Comparison of ENCODE assay signal across 8 cellular contexts in the genomic region with DNA sequence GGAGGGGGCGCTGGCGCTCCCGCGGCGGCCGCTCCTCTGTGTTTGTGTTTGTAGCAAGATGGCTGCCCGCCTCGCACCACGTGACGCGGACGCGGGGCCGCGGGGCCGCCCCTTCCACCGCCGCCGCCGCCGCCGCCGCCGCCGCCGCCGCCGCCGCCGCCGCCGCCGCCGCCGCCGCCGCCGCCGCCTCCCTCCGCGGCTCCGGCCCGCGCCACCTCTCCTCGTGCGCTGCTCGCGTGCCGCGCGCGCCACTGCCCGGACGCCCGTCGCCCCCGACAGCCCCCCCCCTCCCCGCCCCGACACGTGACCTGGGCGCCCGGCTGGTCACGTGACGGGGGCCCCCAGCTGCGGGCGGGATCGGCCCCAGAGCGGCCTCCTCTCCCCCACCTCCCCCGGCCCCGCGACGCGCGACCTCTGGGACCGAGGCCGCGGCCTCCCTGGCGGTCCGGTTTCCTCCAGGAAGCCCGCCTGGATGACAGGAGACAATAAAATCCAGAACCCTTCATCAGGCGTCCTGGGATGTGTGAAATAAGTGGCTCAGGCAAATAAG. TPM values are rescaled to one million over a fixed set of nuclear protein-coding genes. Genes with fewer than 3 reads are reported as not detected.
DNase-seq lines count a peak whose midpoint lies in the region; ATAC-seq and TF ChIP-seq lines count a peak whose summit lies in the region.

A gene with protein sequence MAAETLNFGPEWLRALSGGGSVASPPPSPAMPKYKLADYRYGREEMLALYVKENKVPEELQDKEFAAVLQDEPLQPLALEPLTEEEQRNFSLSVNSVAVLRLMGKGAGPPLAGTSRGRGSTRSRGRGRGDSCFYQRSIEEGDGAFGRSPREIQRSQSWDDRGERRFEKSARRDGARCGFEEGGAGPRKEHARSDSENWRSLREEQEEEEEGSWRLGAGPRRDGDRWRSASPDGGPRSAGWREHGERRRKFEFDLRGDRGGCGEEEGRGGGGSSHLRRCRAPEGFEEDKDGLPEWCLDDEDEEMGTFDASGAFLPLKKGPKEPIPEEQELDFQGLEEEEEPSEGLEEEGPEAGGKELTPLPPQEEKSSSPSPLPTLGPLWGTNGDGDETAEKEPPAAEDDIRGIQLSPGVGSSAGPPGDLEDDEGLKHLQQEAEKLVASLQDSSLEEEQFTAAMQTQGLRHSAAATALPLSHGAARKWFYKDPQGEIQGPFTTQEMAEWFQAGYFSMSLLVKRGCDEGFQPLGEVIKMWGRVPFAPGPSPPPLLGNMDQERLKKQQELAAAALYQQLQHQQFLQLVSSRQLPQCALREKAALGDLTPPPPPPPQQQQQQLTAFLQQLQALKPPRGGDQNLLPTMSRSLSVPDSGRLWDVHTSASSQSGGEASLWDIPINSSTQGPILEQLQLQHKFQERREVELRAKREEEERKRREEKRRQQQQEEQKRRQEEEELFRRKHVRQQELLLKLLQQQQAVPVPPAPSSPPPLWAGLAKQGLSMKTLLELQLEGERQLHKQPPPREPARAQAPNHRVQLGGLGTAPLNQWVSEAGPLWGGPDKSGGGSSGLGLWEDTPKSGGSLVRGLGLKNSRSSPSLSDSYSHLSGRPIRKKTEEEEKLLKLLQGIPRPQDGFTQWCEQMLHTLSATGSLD (N-terminal part only) (minus strand): TSS at position 55 of the 550 bp plus-strand sequence. CDS start 6,012 bp downstream, outside the sequence.

- peaks cover 51% of the 10 kb centered on the region for H3K4me1 ChIP-seq in left ventricle myocardium inferior

- no peaks in the 10 kb centered on the region for H3K27me3 ChIP-seq in left ventricle myocardium inferior (ENCODE audit: low read depth)

- peaks cover 1 to 5% of the 10 kb centered on the region in 2 donors for H3K36me3 Mint-ChIP-seq in CD14-positive monocyte
- no peaks in the 10 kb centered on the region for H3K36me3 Mint-ChIP-seq in T-cell

- H3K27ac Mint-ChIP-seq in CD14-positive monocyte (peak within 1 kb of the TSS; percentile 46 to 89 (median 80)), T-cell (peak within 1 kb of the TSS; percentile 86 to 87)

- H3K4me1 Mint-ChIP-seq in CD14-positive monocyte = peaks cover 21% of the 10 kb centered on the region
- peaks cover 32 to 34% (median 32%) of the 10 kb centered on the region in 3 donors for H3K4me1 Mint-ChIP-seq in T-cell

- H3K9me3 ChIP-seq in left ventricle myocardium inferior (replicated peaks) = no peaks in the 10 kb centered on the region

- intact Hi-C loops in CD14-positive monocyte (cut with micrococcal nuclease) = no loop called here
- intact Hi-C loops in left ventricle myocardium inferior (cut with micrococcal nuclease) = loop anchor here (10.0 kb wide), 1 partner anchor 109 kb away; the partner anchor contains the start of genes FBXO24 and LRCH4
- intact Hi-C loops in posterior vena cava (cut with DNase I) = loop anchor here (5.0 kb wide), 3 partner anchors 92 to 212 kb away; partner anchors contain the start of genes NYAP1 (in 1 of the 2) and PCOLCE (in 1 of the 2)

- ATAC-seq in GM19467 (IDR thresholded peaks at IDR 0.05; ENCODE audit: unreplicated experiment) (peak; percentile 42), T-cell (replicated peaks in 1 of 4) (peak; percentile 70 to 82 (median 76)), GM21786 (IDR thresholded peaks at IDR 0.05; ENCODE audit: unreplicated experiment) (no peak)

- H3K4me3 ChIP-seq in LNCaP clone FGC (ENCODE audit: low read depth, low read length) (peak within 1 kb of the TSS; percentile 86), left ventricle myocardium inferior (peak within 1 kb of the TSS; percentile 97)

- peaks cover under 1% of the 10 kb centered on the region for H3K36me3 ChIP-seq in left ventricle myocardium inferior

- peaks cover 20 to 31% (median 25%) of the 10 kb centered on the region in 3 donors for H3K27me3 Mint-ChIP-seq in CD14-positive monocyte (ENCODE audit: low read depth in 3 of 3)
- peaks cover 0 to 2% of the 10 kb centered on the region in 2 donors for H3K27me3 Mint-ChIP-seq in T-cell

- H3K9me3 Mint-ChIP-seq in CD14-positive monocyte (no peaks in the 10 kb centered on the region), T-cell (no peaks in the 10 kb centered on the region)

- CTCF ChIA-PET in T-cell (lab: Charles Lee) = interaction anchor here in 1 of 2 donors (0.7 to 2.7 kb wide), 2 partner anchors 11 to 23 kb away, joined by 4 to 14 read pairs; partner anchors contain the start of gene POP7

- no peak for DNase-seq in CD14-positive monocyte (ENCODE audit: low spot score)
- no peak for DNase-seq in LNCaP clone FGC (ENCODE audit: low read depth)
- DNase-seq in T-cell = peak; percentile 40 to 80 (median 65)
- DNase-seq in left ventricle myocardium inferior = peak; percentile 81
- DNase-seq in posterior vena cava (ENCODE audit: low spot score) = peak; percentile 92

- POLR2A ChIA-PET in T-cell (lab: Charles Lee) = no interaction called here

- TF ChIP-seq CTCF in CD14-positive monocyte (IDR thresholded peaks at IDR 0.05) (no peak), LNCaP clone FGC (IDR thresholded peaks at IDR 0.05; ENCODE audit: control insufficient read depth, extremely low read depth, insufficient read depth) (no peak), left ventricle myocardium inferior (IDR thresholded peaks at IDR 0.05; ENCODE audit: borderline replicate concordance) (no peak)

- peak within 1 kb of the TSS; percentile 40 for H3K27ac ChIP-seq in angular gyrus (ENCODE audit: low read depth, low read length)
- H3K27ac ChIP-seq in left ventricle myocardium inferior (replicated peaks) = peak within 1 kb of the TSS; percentile 88

- H3K4me3 Mint-ChIP-seq in CD14-positive monocyte = peak within 1 kb of the TSS; percentile 94 to 98
- H3K4me3 Mint-ChIP-seq in T-cell = peak within 1 kb of the TSS; percentile 90 to 95 (median 91)

RNA-seq across cellular contexts. Expression of the gene that starts here (rescaled TPM):
- polyA plus RNA-seq in CD14-positive monocyte = under 1 TPM; 0.30 to 0.34 TPM
- total RNA-seq in T-cell (100 to 1,000 TPM in 3 of 5 donors, 10 to 100 TPM in 2; 87.7 to 161 (median 124) TPM), left ventricle myocardium inferior (24.5 TPM), posterior vena cava (10 to 100 TPM; 23.1 to 25.8 TPM)

Comparison
In these comparisons a context has a peak if more than half of its experiments do, and no peak if none do; other contexts are left out.
1. DNase-seq: peak in T-cell (34 of 34), left ventricle myocardium inferior (single experiment) and posterior vena cava (single experiment); none in CD14-positive monocyte (single experiment) and LNCaP clone FGC (single experiment).
2. intact Hi-C loops: an anchor here in left ventricle myocardium inferior (10.0 kb wide) and posterior vena cava (5.0 kb wide); none called in CD14-positive monocyte.